Comparison of ENCODE assay signal across 8 cellular contexts in genomic region chr2:222057249-222058073, GRCh38.
DNase-seq lines count a peak whose midpoint lies in the region; ATAC-seq and TF ChIP-seq lines count a peak whose summit lies in the region.

No MANE protein-coding gene starts in this region.

- TF ChIP-seq POLR2A in testis (IDR thresholded peaks at IDR 0.05), result no peak

- no peak overlapping the region for H3K4me2 ChIP-seq in OCI-LY3 (ENCODE audit: low read length)

- H3K36me3 ChIP-seq in OCI-LY3 (replicated peaks; ENCODE audit: low read depth, low read length), result no peaks in the 10 kb centered on the region
- no peaks in the 10 kb centered on the region for H3K36me3 ChIP-seq in testis (ENCODE audit: low read depth, missing control alignments)

- no peaks in the 10 kb centered on the region for H3K79me2 ChIP-seq in OCI-LY3 (ENCODE audit: low read length)

- no peak overlapping the region for H2AFZ ChIP-seq in OCI-LY3 (ENCODE audit: low read depth, low read length)

- DNase-seq in fibroblast of the aortic adventitia (ENCODE audit: low read depth) (peak; percentile 16), testis (no peak)
- DNase-seq in stimulated activated naive CD8-positive, alpha-beta T cell treated with anti-CD3 and anti-CD28 coated beads, Interleukin-15, Interleukin-2, amounts not matched to agents 100 U/mL and 50 U/mL, for 24 hours, result no peak

- no peak overlapping the region for H3K9ac ChIP-seq in OCI-LY3 (ENCODE audit: low read length)

- H3K27me3 ChIP-seq in OCI-LY3 (ENCODE audit: low read depth, low read length), result peaks cover 11% of the 10 kb centered on the region; the same call in 1 of the 2 replicates
- H3K27me3 ChIP-seq in testis, result no peaks in the 10 kb centered on the region

- ATAC-seq in GM19351 (IDR thresholded peaks at IDR 0.05; ENCODE audit: unreplicated experiment) (peak; percentile 43), HG03196 (IDR thresholded peaks at IDR 0.05; ENCODE audit: unreplicated experiment) (no peak), HG02981 (IDR thresholded peaks at IDR 0.05; ENCODE audit: unreplicated experiment) (no peak)
- no peak for ATAC-seq in stimulated activated naive CD8-positive, alpha-beta T cell treated with anti-CD3 and anti-CD28 coated beads, Interleukin-15, Interleukin-2, amounts not matched to agents 100 U/mL and 50 U/mL, for 24 hours

- no peak overlapping the region for H3K27ac ChIP-seq in C4-2B
- no peak overlapping the region for H3K27ac ChIP-seq in OCI-LY3 (ENCODE audit: low read length)
- H3K27ac ChIP-seq in testis, result no peak overlapping the region

- no peak overlapping the region for H3K4me3 ChIP-seq in OCI-LY3 (ENCODE audit: low read length)
- no peak overlapping the region for H3K4me3 ChIP-seq in fibroblast of the aortic adventitia (ENCODE audit: low read depth, low read length)
- H3K4me3 ChIP-seq in testis, result no peak overlapping the region

- 25 to 27% methylated on average over 6 of the region's 6 CpGs for WGBS in testis, 2 donors

- intact Hi-C loops in testis (cut with DNase I; ENCODE audit: low total_unique reads), result no loop called here

- TF ChIP-seq CTCF in C4-2B (conservative IDR thresholded peaks at IDR 0.05) (peak; percentile 75), OCI-LY3 (IDR thresholded peaks at IDR 0.05; ENCODE audit: low read depth, low read length) (peak; percentile 61), fibroblast of the aortic adventitia (IDR thresholded peaks at IDR 0.05; ENCODE audit: insufficient read depth, low read length) (peak; percentile 64), testis (IDR thresholded peaks at IDR 0.05) (peak in 2 of 3 experiments; percentile 17 to 69)

- H3K4me1 ChIP-seq in OCI-LY3 (ENCODE audit: low read length) (peaks cover 7% of the 10 kb centered on the region; the same call in 1 of the 2 replicates), testis (no peaks in the 10 kb centered on the region)

- H3K9me3 ChIP-seq in OCI-LY3 (ENCODE audit: insufficient read depth, low read length) (no peaks in the 10 kb centered on the region), testis (no peaks in the 10 kb centered on the region)

- H4K20me1 ChIP-seq in OCI-LY3 (ENCODE audit: insufficient read depth, low read length), result no peaks in the 10 kb centered on the region
